32 cellular contexts compared by ENCODE assay signal in the genomic region with DNA sequence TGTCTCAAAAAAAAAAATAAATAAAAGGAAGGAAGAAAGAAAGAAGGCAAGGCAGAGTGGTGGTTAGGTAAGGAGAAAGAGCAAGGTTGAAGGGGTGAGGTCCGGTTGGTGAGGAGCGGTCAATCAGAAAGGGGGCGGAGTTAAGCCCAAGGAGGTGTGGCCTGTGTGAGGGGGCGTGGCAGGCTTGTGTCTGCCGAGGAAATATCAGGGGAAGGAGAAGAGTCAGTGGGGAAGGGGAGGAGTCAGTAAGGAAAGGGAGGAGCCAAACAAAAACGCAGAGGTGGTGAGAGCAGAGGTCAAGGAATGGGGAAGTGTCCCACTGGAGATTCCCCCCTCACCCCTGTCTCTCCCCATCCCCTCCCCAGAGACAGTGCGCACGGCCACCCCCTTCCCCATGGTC. TPM values are rescaled to one million over a fixed set of nuclear protein-coding genes. Genes with fewer than 3 reads are reported as not detected.
DNase-seq lines count a peak whose midpoint lies in the region; ATAC-seq, FAIRE-seq and TF ChIP-seq lines count a peak whose summit lies in the region.
"Had no signal": no experiment of that assay in that cellular context is flagged by ENCODE, and none has a peak within 500 bp of the region (broad histone marks: within the 10 kb centered on the region; RNA-seq: fewer than 3 reads in every experiment).

No MANE protein-coding gene starts in this region.

- CTCF ChIA-PET in A549 (lab: Yijun Ruan, JAX) (interaction anchor here (1.2 kb wide), 1 partner anchor 91 kb away, joined by 6 read pairs; no protein-coding TSS in a partner anchor), HCT116 (lab: Charles Lee) (no interaction called here), SK-N-SH (lab: Yijun Ruan, JAX) (no interaction called here)

- H3K27ac ChIP-seq in A549 (no peak overlapping the region), HCT116 (ENCODE audit: low read depth, low read length) (no peak overlapping the region), SK-N-SH (ENCODE audit: low read depth in 2 of 2, low read length in 1 of 2) (no peak overlapping the region), aorta (ENCODE audit: low read depth in 1 of 2, low read length in 2 of 2) (no peak overlapping the region)
- H3K27ac ChIP-seq: breast epithelium, gastroesophageal sphincter, left ventricle myocardium inferior, right atrium auricular region, SJCRH30 had no signal

- H3K4me2 ChIP-seq in A549 (no peak overlapping the region), HCT116 (ENCODE audit: low read length) (no peak overlapping the region), SK-N-SH (no peak overlapping the region)

- TF ChIP-seq EP300 in A549 (IDR thresholded peaks at IDR 0.05) = no peak
- TF ChIP-seq EP300 in SK-N-SH (IDR thresholded peaks at IDR 0.05; ENCODE audit: borderline replicate concordance in 1 of 2, low read depth in 1 of 2, low read length in 1 of 2) = no peak

- H2AFZ ChIP-seq in HCT116 (ENCODE audit: low read depth, low read length, poor library complexity, severe bottlenecking) (no peak overlapping the region), SK-N-SH (ENCODE audit: low read depth) (no peak overlapping the region)

- ATAC-seq in A549 (peak; percentile 31 to 71; a peak in 3 of 6 replicates), HCT116 (peak; percentile 74), GM19397 (IDR thresholded peaks at IDR 0.05; ENCODE audit: unreplicated experiment) (no peak), aorta (ENCODE audit: low FRiP score) (no peak)
- ATAC-seq: gastroesophageal sphincter; stimulated activated naive B cell treated with anti-CD40 and anti-IgM and Interleukin-4, amounts not matched to agents 10 μg/mL and 1 μg/mL and 100 μg/mL, for 72 hours; T-cell had no signal

- H3K9me2 ChIP-seq in HCT116 (ENCODE audit: insufficient read depth) (no peaks in the 10 kb centered on the region), SK-N-SH (no peaks in the 10 kb centered on the region)

- H3K27me3 ChIP-seq in HCT116 (ENCODE audit: insufficient read depth, low read length) = no peaks in the 10 kb centered on the region
- no peaks in the 10 kb centered on the region for H3K27me3 ChIP-seq in SK-N-SH (ENCODE audit: insufficient read depth)
- no peaks in the 10 kb centered on the region for H3K27me3 ChIP-seq in aorta (ENCODE audit: control insufficient read depth in 1 of 2, insufficient read depth in 2 of 2, low read length in 1 of 2)
- H3K27me3 ChIP-seq: SJCRH30 had no signal

- TF ChIP-seq CTCF in A549 (IDR thresholded peaks at IDR 0.05) (no peak), HCT116 (IDR thresholded peaks at IDR 0.05 in 2 of 3, conservative IDR thresholded peaks at IDR 0.05 in 1 of 3; ENCODE audit: borderline replicate concordance in 1 of 3, insufficient read depth in 1 of 3, low read depth in 2 of 3, low read length in 2 of 3) (no peak), SK-N-SH (IDR thresholded peaks at IDR 0.05) (no peak)

- H3F3A ChIP-seq in SK-N-SH (replicated peaks; ENCODE audit: insufficient read depth) = peaks cover 3% of the 10 kb centered on the region

- no peak for TF ChIP-seq RAD21 in A549 (conservative IDR thresholded peaks at IDR 0.05 in 1 of 2, IDR thresholded peaks at IDR 0.05 in 1 of 2)
- no peak for TF ChIP-seq RAD21 in HCT116 (IDR thresholded peaks at IDR 0.05; ENCODE audit: low read depth)
- no peak for TF ChIP-seq RAD21 in SK-N-SH (IDR thresholded peaks at IDR 0.05; ENCODE audit: low read length)

- TF ChIP-seq POLR2A in A549 (IDR thresholded peaks at IDR 0.05; ENCODE audit: low read length) (no peak), HCT116 (IDR thresholded peaks at IDR 0.05; ENCODE audit: borderline replicate concordance, extremely low read depth, insufficient read depth, insufficient read length) (no peak)

- POLR2A ChIA-PET in A549 (lab: Yijun Ruan, JAX) = no interaction called here
- POLR2A ChIA-PET in HCT116 (lab: Charles Lee) = no interaction called here
- POLR2A ChIA-PET in SK-N-SH (lab: Yijun Ruan, JAX) = no interaction called here

- H3K9me3 ChIP-seq in A549 = no peaks in the 10 kb centered on the region
- no peaks in the 10 kb centered on the region for H3K9me3 ChIP-seq in HCT116 (ENCODE audit: control insufficient read depth in 1 of 2, insufficient read depth in 1 of 2, low read depth in 1 of 2, low read length in 2 of 2)
- no peaks in the 10 kb centered on the region for H3K9me3 ChIP-seq in SK-N-SH
- H3K9me3 ChIP-seq in aorta (ENCODE audit: control insufficient read depth, low read length) = no peaks in the 10 kb centered on the region
- H3K9me3 ChIP-seq: breast epithelium, gastroesophageal sphincter, left ventricle myocardium inferior, right atrium auricular region, SJCRH30 had no signal

- H3K36me3 ChIP-seq in HCT116 (ENCODE audit: control insufficient read depth in 1 of 2, insufficient read depth in 2 of 2, low read length in 2 of 2) = no peaks in the 10 kb centered on the region
- H3K36me3 ChIP-seq in SK-N-SH (replicated peaks in 1 of 2; ENCODE audit: control insufficient read depth in 1 of 2, insufficient read depth in 2 of 2, low read length in 1 of 2) = peaks cover 20 to 26% of the 10 kb centered on the region in 2 experiments
- H3K36me3 ChIP-seq in aorta (ENCODE audit: control insufficient read depth in 1 of 2, insufficient read depth in 2 of 2, low read length in 1 of 2) = no peaks in the 10 kb centered on the region
- H3K36me3 ChIP-seq: breast epithelium, gastroesophageal sphincter, left ventricle myocardium inferior, right atrium auricular region, SJCRH30 had no signal

- RAD21 ChIA-PET in HCT116 (lab: Charles Lee; ENCODE audit: low non-redundant PET in 1 of 2, low total read pairs in 2 of 2, uncharacterized antibody in 2 of 2, unreplicated experiment in 2 of 2) = no interaction called here

- H3K4me1 ChIP-seq in A549 (peaks cover 4% of the 10 kb centered on the region; the same call in 2 of the 3 replicates), HCT116 (ENCODE audit: control insufficient read depth in 1 of 2, insufficient read depth in 2 of 2, low read length in 2 of 2) (no peaks in the 10 kb centered on the region), SK-N-SH (ENCODE audit: control insufficient read depth in 1 of 2, insufficient read depth in 2 of 2, low read depth in 1 of 2, low read length in 1 of 2) (peaks cover 0 to 5% of the 10 kb centered on the region in 2 experiments; a peak in 1 of 4 replicates), aorta (ENCODE audit: control insufficient read depth in 1 of 2, insufficient read depth in 2 of 2, low read length in 2 of 2) (no peaks in the 10 kb centered on the region)
- H3K4me1 ChIP-seq: breast epithelium, gastroesophageal sphincter, left ventricle myocardium inferior, right atrium auricular region, SJCRH30 had no signal

- FAIRE-seq in A549 (lab: Jason Lieb, UNC) = no peak
- FAIRE-seq: endothelial cell of umbilical vein, islet of Langerhans, small intestine had no signal

- H3K4me3 ChIP-seq in A549 (no peak overlapping the region), HCT116 (replicated peaks in 1 of 2; ENCODE audit: low read depth in 1 of 2, low read length in 2 of 2) (no peak overlapping the region), SK-N-SH (ENCODE audit: low read depth in 2 of 2, low read length in 1 of 2) (no peak overlapping the region), aorta (ENCODE audit: low read length in 2 of 2) (no peak overlapping the region)
- H3K4me3 ChIP-seq: breast epithelium, gastroesophageal sphincter, left ventricle myocardium inferior, right atrium auricular region, SJCRH30 had no signal

- peak in 1 of 2 experiments; percentile 52 for DNase-seq in A549 (ENCODE audit: low read depth in 1 of 2, low spot score in 1 of 2)
- no peak for DNase-seq in HCT116 (ENCODE audit: low read depth, low spot score)
- DNase-seq in SK-N-SH = peak; percentile 76
- peak; percentile 80 for DNase-seq in iPS-NIHi7 (ENCODE audit: extremely low spot score)
- no peak for DNase-seq in NCI-H1930 (lab: John Stamatoyannopoulos, UW)
- no peak for DNase-seq in aorta
- no peak for DNase-seq in kidney glomerular epithelial cell (lab: John Stamatoyannopoulos, UW)
- DNase-seq: activated effector memory CD4-positive, alpha-beta T cell treated with anti-CD3 and anti-CD28 coated beads, Interleukin-2, amount 50 U/mL, for 16 hours; activated T-cell treated with anti-CD3 and anti-CD28 coated beads, Interleukin-2, amount 50 U/mL, for 24 hours; CD4-positive, CD25-positive, alpha-beta regulatory T cell; EL; HCEC 1CT; left ventricle myocardium inferior; NCI-H1105; NCI-H187 treated with DMSO at 0.1 percent for 48 hours; NCI-H526 treated with DMSO at 0.1 percent for 48 hours; SJCRH30; small intestine; stimulated activated naive B cell treated with anti-CD40 and anti-IgM and Interleukin-4, amounts not matched to agents 10 μg/mL and 1 μg/mL and 100 μg/mL, for 72 hours; substantia nigra; T-cell had no signal

- intact Hi-C loops in HCT116 (cut with micrococcal nuclease) (no loop called here), aorta (cut with DNase I) (no loop called here)

- no TSS peak for BruUV-seq in HCT116 (replicated peaks; lab: Mats Ljungman, UMichigan)

- H4K20me1 ChIP-seq in HCT116 (ENCODE audit: insufficient read depth) = no peaks in the 10 kb centered on the region
- H4K20me1 ChIP-seq in SK-N-SH (ENCODE audit: insufficient read depth) = peaks cover 22% of the 10 kb centered on the region

- WGBS in A549 (ENCODE audit: missing lambda C conversion rate) = 60% methylated on average over 8 of the region's 8 CpGs
- WGBS in SK-N-SH (ENCODE audit: low lambda C conversion rate) = 70% methylated on average over 8 of the region's 8 CpGs
- WGBS in aorta, 2 donors = 61 to 79% methylated on average over 7 to 8 of the region's 8 CpGs

- H3K9ac ChIP-seq in HCT116 (ENCODE audit: low read length) = no peak overlapping the region
- no peak overlapping the region for H3K9ac ChIP-seq in SK-N-SH

- H3K79me2 ChIP-seq in HCT116 (ENCODE audit: insufficient read depth, low read length) (no peaks in the 10 kb centered on the region), SK-N-SH (ENCODE audit: insufficient read depth) (peaks cover 11% of the 10 kb centered on the region)

RNA-seq across cellular contexts. Expression of gene CACNG7, which starts 5.9 kb away (rescaled TPM):
- 11.5 and 12.8 TPM in 2 replicates for polyA plus RNA-seq in A549 (2011; rRNA removed)
- polyA plus RNA-seq in A549 (2012; cell fraction: cytosol; rRNA removed) = 26.4 and 37.4 TPM in 2 replicates
- polyA plus RNA-seq in A549 (2012; cell fraction: nucleus; rRNA removed) = 33.7 and 37.2 TPM in 2 replicates
- 6.3 to 7.6 TPM (median 6.8 TPM) in 3 replicates for polyA plus RNA-seq in A549 (2017; fragmentation: RNase III; extraction: RNeasy Plus Mini Kit Qiagen cat#74134 plus additional on column Dnase treatment)
- 6.0 and 7.6 TPM in 2 replicates for polyA minus RNA-seq in A549 (2011; rRNA and poly(A)+ RNA removed)
- not detected for total RNA-seq in HCT116 (2021; ENCODE audit: unreplicated experiment)
- 0.07 and 0.10 TPM in 2 replicates for polyA plus RNA-seq in HCT116 (2012)
- polyA plus RNA-seq in SK-N-SH (2012; rRNA removed) = 25.7 and 30.7 TPM in 2 replicates
- 18.5 and 29.5 TPM in 2 replicates for polyA plus RNA-seq in SK-N-SH (2012; cell fraction: cytosol; rRNA removed)
- 34.0 and 43.1 TPM in 2 replicates for polyA plus RNA-seq in SK-N-SH (2012; cell fraction: nucleus; rRNA removed)
- not detected for total RNA-seq in aorta
- polyA plus RNA-seq in aorta = not detected
- total RNA-seq: A172; breast epithelium; CD4-positive, CD25-positive, alpha-beta regulatory T cell; gastroesophageal sphincter; HT1080; left ventricle myocardium inferior; mesenteric fat pad; right atrium auricular region; RPMI7951; SJCRH30; T-cell had no signal
- polyA plus RNA-seq: CD4-positive, CD25-positive, alpha-beta regulatory T cell had no signal

RNA-seq across cellular contexts. Expression of gene PRKCG, which starts 33.0 kb away (rescaled TPM):
- 0.61 and 0.79 TPM in 2 replicates for polyA plus RNA-seq in A549 (2011; rRNA removed)
- 1.2 and 1.3 TPM in 2 replicates for polyA plus RNA-seq in A549 (2012; cell fraction: cytosol; rRNA removed)
- 8.9 and 9.2 TPM in 2 replicates for polyA plus RNA-seq in A549 (2012; cell fraction: nucleus; rRNA removed)
- polyA plus RNA-seq in A549 (2017; fragmentation: RNase III; extraction: RNeasy Plus Mini Kit Qiagen cat#74134 plus additional on column Dnase treatment) = 0.81 to 0.96 TPM (median 0.81 TPM) in 3 replicates
- polyA minus RNA-seq in A549 (2011; rRNA and poly(A)+ RNA removed) = 1.5 and 2.6 TPM in 2 replicates
- 2.8 TPM for total RNA-seq in HCT116 (2021; ENCODE audit: unreplicated experiment)
- 1.8 and 2.3 TPM in 2 replicates for polyA plus RNA-seq in HCT116 (2012)
- 0.08 and 0.26 TPM in 2 replicates for polyA plus RNA-seq in SK-N-SH (2012; rRNA removed)
- 0.03 and 0.07 TPM in 2 replicates for polyA plus RNA-seq in SK-N-SH (2012; cell fraction: cytosol; rRNA removed)
- 1.2 and 1.4 TPM in 2 replicates for polyA plus RNA-seq in SK-N-SH (2012; cell fraction: nucleus; rRNA removed)
- total RNA-seq in aorta = 1 to 10 TPM in 1 of 2 donors, not detected in 1; 1.2 TPM
- not detected for polyA plus RNA-seq in aorta
- total RNA-seq: A172; breast epithelium; CD4-positive, CD25-positive, alpha-beta regulatory T cell; endothelial cell of umbilical vein; fibroblast of lung; gastroesophageal sphincter; HT1080; left ventricle myocardium inferior; mesenteric fat pad; right atrium auricular region; RPMI7951 had no signal
- polyA plus RNA-seq: CD4-positive, CD25-positive, alpha-beta regulatory T cell; fibroblast of lung had no signal

RNA-seq across cellular contexts. Expression of gene MYADM, which starts 47.3 kb away (rescaled TPM):
- polyA plus RNA-seq in A549 (2011; rRNA removed) = 37.7 and 56.1 TPM in 2 replicates
- polyA plus RNA-seq in A549 (2012; cell fraction: cytosol; rRNA removed) = 83.9 and 158 TPM in 2 replicates
- 385 and 422 TPM in 2 replicates for polyA plus RNA-seq in A549 (2012; cell fraction: nucleus; rRNA removed)
- polyA plus RNA-seq in A549 (2017; fragmentation: RNase III; extraction: RNeasy Plus Mini Kit Qiagen cat#74134 plus additional on column Dnase treatment) = 90.4 to 103 TPM (median 90.7 TPM) in 3 replicates
- polyA minus RNA-seq in A549 (2011; rRNA and poly(A)+ RNA removed) = 50.8 and 63.0 TPM in 2 replicates
- 79.6 TPM for total RNA-seq in HCT116 (2021; ENCODE audit: unreplicated experiment)
- polyA plus RNA-seq in HCT116 (2012) = 81.0 and 102 TPM in 2 replicates
- polyA plus RNA-seq in SK-N-SH (2012; rRNA removed) = 28.3 and 38.7 TPM in 2 replicates
- 23.0 and 25.4 TPM in 2 replicates for polyA plus RNA-seq in SK-N-SH (2012; cell fraction: cytosol; rRNA removed)
- 49.8 and 50.7 TPM in 2 replicates for polyA plus RNA-seq in SK-N-SH (2012; cell fraction: nucleus; rRNA removed)
- total RNA-seq in aorta = 100 to 1,000 TPM; 234 to 377 TPM
- 100 to 1,000 TPM in 1 of 2 donors, 10 to 100 TPM in 1; 59.2 to 134 TPM for polyA plus RNA-seq in aorta

RNA-seq across cellular contexts. Expression of gene CACNG8, which starts 47.7 kb away (rescaled TPM):
- 1.1 and 1.5 TPM in 2 replicates for polyA plus RNA-seq in A549 (2011; rRNA removed)
- polyA plus RNA-seq in A549 (2012; cell fraction: cytosol; rRNA removed) = 0.69 and 0.74 TPM in 2 replicates
- polyA plus RNA-seq in A549 (2012; cell fraction: nucleus; rRNA removed) = 3.2 and 5.0 TPM in 2 replicates
- polyA plus RNA-seq in A549 (2017; fragmentation: RNase III; extraction: RNeasy Plus Mini Kit Qiagen cat#74134 plus additional on column Dnase treatment) = 4.6 to 6.9 TPM (median 5.8 TPM) in 3 replicates
- polyA minus RNA-seq in A549 (2011; rRNA and poly(A)+ RNA removed) = 0.87 and 1.3 TPM in 2 replicates
- 0.93 TPM for total RNA-seq in HCT116 (2021; ENCODE audit: unreplicated experiment)
- 0.11 and 0.25 TPM in 2 replicates for polyA plus RNA-seq in HCT116 (2012)
- polyA plus RNA-seq in SK-N-SH (2012; rRNA removed) = 1.1 and 1.3 TPM in 2 replicates
- polyA plus RNA-seq in SK-N-SH (2012; cell fraction: cytosol; rRNA removed) = 0.83 and 0.85 TPM in 2 replicates
- 9.0 and 9.6 TPM in 2 replicates for polyA plus RNA-seq in SK-N-SH (2012; cell fraction: nucleus; rRNA removed)
- total RNA-seq in aorta = under 1 TPM; 0.23 to 0.33 TPM
- polyA plus RNA-seq in aorta = under 1 TPM; under 0.01 to 0.05 TPM
- total RNA-seq: CD4-positive, CD25-positive, alpha-beta regulatory T cell; mesenteric fat pad; SJCRH30 had no signal
- polyA plus RNA-seq: CD4-positive, CD25-positive, alpha-beta regulatory T cell had no signal

Comparison
In these comparisons a context has a peak if more than half of its experiments do, and no peak if none do; other contexts are left out.
1. ATAC-seq: peak in A549 (2 of 2) and HCT116 (single experiment); none in GM19397 (single experiment) and aorta (single experiment).
2. DNase-seq: peak in SK-N-SH (single experiment) and iPS-NIHi7 (single experiment); none in HCT116 (single experiment), NCI-H1930 (0 of 2), aorta (0 of 2) and kidney glomerular epithelial cell (single experiment).
3. RNA of gene CACNG7, which starts 5.9 kb away (polyA plus RNA-seq): 18.5 to 43.1 TPM in SK-N-SH and 6.3 to 37.4 TPM in A549; not detected in aorta; every median in the first group is over 4 times any median in the second.